ENCODE assay signal across 8 cellular contexts in genomic region chr1:64505232-64505943, GRCh38. TPM values are rescaled to one million over a fixed set of nuclear protein-coding genes. Genes with fewer than 3 reads are reported as not detected.
DNase-seq lines count a peak whose midpoint lies in the region; ATAC-seq, FAIRE-seq and TF ChIP-seq lines count a peak whose summit lies in the region.

No MANE protein-coding gene starts in this region.

- DNase-seq in GM12892 (ENCODE audit: insufficient read length) (peak; percentile 2), astrocyte of the hippocampus (ENCODE audit: low read depth, low spot score) (peak; percentile 48), iPS-NIHi11 (ENCODE audit: low spot score) (peak; percentile 88), amniotic stem cell (lab: John Stamatoyannopoulos, UW) (no peak)
- peak; percentile 43 to 45 for DNase-seq in stimulated activated CD4-positive, alpha-beta T cell treated with anti-CD3 and anti-CD28 coated beads, Interleukin-1b, Interleukin-23, amount 100 ng/mL, for 4 hours (ENCODE audit: low read depth in 2 of 2)

- TF ChIP-seq POLR2A in GM12892 (IDR thresholded peaks at IDR 0.05; ENCODE audit: low read depth, low read length) = no peak

- no peak for FAIRE-seq in GM12892 (lab: Jason Lieb, UNC)

- peak; percentile 78 for ATAC-seq in SK-N-SH treated with all-trans-retinoic acid at 6 μM for 48 hours
- ATAC-seq in GM19328 (IDR thresholded peaks at IDR 0.05; ENCODE audit: unreplicated experiment) = no peak
- no peak for ATAC-seq in HG03135 (IDR thresholded peaks at IDR 0.05; ENCODE audit: unreplicated experiment)

TF ChIP-seq in SK-N-SH treated with all-trans-retinoic acid at 6 μM for 48 hours, 23 proteins besides CTCF, POLR2A, EP300 and RAD21:
- TF ChIP-seq CSDC2 (CRISPR knock-in tag; IDR thresholded peaks at IDR 0.05) = no peak
- TF ChIP-seq BACH2 (CRISPR knock-in tag; IDR thresholded peaks at IDR 0.05; ENCODE audit: borderline replicate concordance) = no peak
- TF ChIP-seq TOX (CRISPR knock-in tag; IDR thresholded peaks at IDR 0.05; ENCODE audit: borderline replicate concordance) = no peak
- TF ChIP-seq PATZ1 (CRISPR knock-in tag; IDR thresholded peaks at IDR 0.05; ENCODE audit: borderline replicate concordance) = no peak
- no peak for TF ChIP-seq ZFP30 (CRISPR knock-in tag; IDR thresholded peaks at IDR 0.05)
- TF ChIP-seq ZNF8 (CRISPR knock-in tag; IDR thresholded peaks at IDR 0.05) = no peak
- no peak for TF ChIP-seq ARNTL (CRISPR knock-in tag; IDR thresholded peaks at IDR 0.05; ENCODE audit: borderline replicate concordance, low read depth)
- TF ChIP-seq ZFP3 (CRISPR knock-in tag; IDR thresholded peaks at IDR 0.05) = no peak
- no peak for TF ChIP-seq GLIS3 (CRISPR knock-in tag; IDR thresholded peaks at IDR 0.05)
- no peak for TF ChIP-seq RARB (CRISPR knock-in tag; IDR thresholded peaks at IDR 0.05)
- no peak for TF ChIP-seq POU6F1 (CRISPR knock-in tag; IDR thresholded peaks at IDR 0.05; ENCODE audit: borderline replicate concordance, low read depth)
- no peak for TF ChIP-seq ZNF70 (CRISPR knock-in tag; IDR thresholded peaks at IDR 0.05)
- no peak for TF ChIP-seq ZNF565 (CRISPR knock-in tag; conservative IDR thresholded peaks at IDR 0.05; ENCODE audit: low read depth)
- no peak for TF ChIP-seq SNAI2 (CRISPR knock-in tag; IDR thresholded peaks at IDR 0.05)
- no peak for TF ChIP-seq ZC3H10 (CRISPR knock-in tag; IDR thresholded peaks at IDR 0.05)
- no peak for TF ChIP-seq TSHZ2 (CRISPR knock-in tag; IDR thresholded peaks at IDR 0.05)
- TF ChIP-seq TCF4 (CRISPR knock-in tag; IDR thresholded peaks at IDR 0.05; ENCODE audit: borderline replicate concordance) = no peak
- TF ChIP-seq CREB5 (CRISPR knock-in tag; IDR thresholded peaks at IDR 0.05; ENCODE audit: low read depth) = no peak

RNA-seq across cellular contexts. Expression of gene CACHD1, which starts 35.5 kb away (rescaled TPM):
- polyA plus RNA-seq in GM12892 (2012; ENCODE audit: missing spikeins) = not detected
